In the genomic region with DNA sequence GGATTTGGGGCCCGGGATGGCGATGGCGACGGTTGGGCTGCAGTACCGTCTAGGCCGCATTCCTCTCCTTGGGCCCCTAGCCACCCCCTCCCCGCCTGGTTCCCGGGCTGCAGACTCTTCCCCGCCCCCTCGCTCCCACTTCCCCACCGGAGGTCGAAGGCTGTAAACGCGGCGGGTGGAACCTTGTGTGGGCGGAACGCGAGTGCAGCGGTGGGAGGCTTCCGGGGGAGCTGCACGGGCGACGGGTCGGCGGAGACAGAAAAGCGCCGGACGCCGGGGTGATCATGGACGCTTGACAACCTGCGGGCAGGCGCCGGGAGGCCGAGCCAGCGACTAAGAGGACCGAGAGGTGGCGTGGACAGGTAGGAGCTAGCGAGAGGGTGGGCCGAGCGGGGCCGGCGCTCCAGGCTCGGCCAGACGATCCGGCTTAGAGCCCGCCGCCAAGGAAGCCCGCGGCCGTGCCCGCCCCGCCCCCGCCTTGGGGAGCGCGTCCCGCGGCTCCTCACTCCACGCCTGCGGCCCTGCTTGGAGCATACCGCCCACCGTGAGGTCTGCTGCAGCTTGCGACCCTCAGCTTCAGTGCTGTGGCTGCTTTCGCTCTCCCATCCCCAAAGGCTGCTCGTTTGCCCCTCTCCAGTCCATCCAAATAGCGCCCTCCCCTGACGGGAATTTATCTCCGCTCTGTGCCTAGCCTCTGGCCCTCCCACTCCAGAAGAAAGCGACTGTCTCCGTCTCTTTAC, we compare ENCODE assay signal across 8 cellular contexts. TPM values are rescaled to one million over a fixed set of nuclear protein-coding genes. Genes with fewer than 3 reads are reported as not detected.
A peak's percentile ranks its signal among the peaks of the same experiment; 100 is the strongest.
DNase-seq lines count a peak whose midpoint lies in the region; ATAC-seq and TF ChIP-seq lines count a peak whose summit lies in the region.

A gene (plus strand): TSS at position 269 of the 740 bp plus-strand sequence. CDS start 2,126 bp downstream, outside the sequence.

- H3K27me3 Mint-ChIP-seq in activated CD4-positive, alpha-beta T cell treated with anti-CD3 and anti-CD28 coated beads, Interleukin-2, amount 10 ng/mL, durations not matched to agents 24 days and 14 days = no peaks in the 10 kb centered on the region

- H3K27ac Mint-ChIP-seq in activated CD4-positive, alpha-beta T cell treated with anti-CD3 and anti-CD28 coated beads, Interleukin-2, amount 10 ng/mL, durations not matched to agents 24 days and 14 days = peak within 1 kb of the TSS; percentile 87

- TF ChIP-seq CTCF in AG10803 (conservative IDR thresholded peaks at IDR 0.05; ENCODE audit: low read length) (peak; percentile 55), coronary artery (IDR thresholded peaks at IDR 0.05) (no peak)

- peak within 1 kb of the TSS; percentile 94 for H3K4me3 Mint-ChIP-seq in activated CD4-positive, alpha-beta T cell treated with anti-CD3 and anti-CD28 coated beads, Interleukin-2, amount 10 ng/mL, durations not matched to agents 24 days and 14 days

- H3K36me3 Mint-ChIP-seq in activated CD4-positive, alpha-beta T cell treated with anti-CD3 and anti-CD28 coated beads, Interleukin-2, amount 10 ng/mL, durations not matched to agents 24 days and 14 days (ENCODE audit: low read depth) = peaks cover 19% of the 10 kb centered on the region

- H3K27ac ChIP-seq in coronary artery = peak within 1 kb of the TSS; percentile 49 to 79

- H3K9me3 Mint-ChIP-seq in activated CD4-positive, alpha-beta T cell treated with anti-CD3 and anti-CD28 coated beads, Interleukin-2, amount 10 ng/mL, durations not matched to agents 24 days and 14 days = no peaks in the 10 kb centered on the region

- peaks cover 61% of the 10 kb centered on the region for H3K4me1 Mint-ChIP-seq in activated CD4-positive, alpha-beta T cell treated with anti-CD3 and anti-CD28 coated beads, Interleukin-2, amount 10 ng/mL, durations not matched to agents 24 days and 14 days

- H3K4me3 ChIP-seq in AG10803 (ENCODE audit: low read length) (peak within 1 kb of the TSS; percentile 71), coronary artery (peak within 1 kb of the TSS; percentile 96)

- ATAC-seq in GM19043 (IDR thresholded peaks at IDR 0.05; ENCODE audit: low read depth, unreplicated experiment) = peak; percentile 69
- peak; percentile 39 for ATAC-seq in HG03378 (IDR thresholded peaks at IDR 0.05; ENCODE audit: unreplicated experiment)

- DNase-seq in AG10803 (ENCODE audit: low read depth) = peak; percentile 77
- DNase-seq in NCI-H524 treated with DMSO at 0.1 percent for 48 hours (lab: John Stamatoyannopoulos, UW) = peak; percentile 39
- peak; percentile 95 for DNase-seq in activated CD4-positive, alpha-beta T cell treated with anti-CD3 and anti-CD28 coated beads, Interleukin-2, amount 10 ng/mL, durations not matched to agents 24 days and 14 days
- peak; percentile 82 for DNase-seq in coronary artery (ENCODE audit: low spot score)
- DNase-seq in left kidney (ENCODE audit: low read depth, low spot score) = peak; percentile 97
- peak; percentile 86 to 91 for DNase-seq in stimulated activated CD4-positive, alpha-beta T cell treated with anti-CD3 and anti-CD28 coated beads, Interleukin-2, amount 100 ng/mL, for 24 hours

- intact Hi-C loops in activated CD4-positive, alpha-beta T cell treated with anti-CD3 and anti-CD28 coated beads, Interleukin-2, amount 10 ng/mL, durations not matched to agents 24 days and 14 days (cut with micrococcal nuclease) = loop anchor here (1.0 to 10.0 kb wide), 3 partner anchors 109 to 732 kb away; a partner anchor contains a TSS

RNA-seq across cellular contexts. Expression of the gene that starts here (rescaled TPM):
- 66.7 and 67.6 TPM in 2 replicates for total RNA-seq in activated CD4-positive, alpha-beta T cell treated with anti-CD3 and anti-CD28 coated beads, Interleukin-2, amount 10 ng/mL, durations not matched to agents 24 days and 14 days

Comparison
In these comparisons a context has a peak if more than half of its experiments do, and no peak if none do; other contexts are left out.
1. Peak in every context shown above with its lines: DNase-seq, ATAC-seq, H3K4me3 ChIP-seq and H3K27ac ChIP-seq.
2. DNase-seq: peak in every context shown above with its lines; median percentile 97 in left kidney; 95 in activated CD4-positive, alpha-beta T cell treated with anti-CD3 and anti-CD28 coated beads, Interleukin-2, amount 10 ng/mL, durations not matched to agents 24 days and 14 days; 88 in stimulated activated CD4-positive, alpha-beta T cell treated with anti-CD3 and anti-CD28 coated beads, Interleukin-2, amount 100 ng/mL, for 24 hours; 82 in coronary artery; 77 in AG10803; 39 in NCI-H524 treated with DMSO at 0.1 percent for 48 hours.